In genomic region chr11:43366597-43367121, GRCh38 we compare ENCODE assay signal across 16 cellular contexts. TPM values are rescaled to one million over a fixed set of nuclear protein-coding genes. Genes with fewer than 3 reads are reported as not detected.
DNase-seq lines count a peak whose midpoint lies in the region; ATAC-seq and TF ChIP-seq lines count a peak whose summit lies in the region.
"Had no signal": no experiment of that assay in that cellular context is flagged by ENCODE, and none has a peak within 500 bp of the region (broad histone marks: within the 10 kb centered on the region; RNA-seq: fewer than 3 reads in every experiment).

No MANE protein-coding gene starts in this region.

- H3K27me3 ChIP-seq in AG04450 (ENCODE audit: control insufficient read depth, insufficient read depth, low read length) (no peaks in the 10 kb centered on the region), SJSA1 (replicated peaks) (no peaks in the 10 kb centered on the region)

- H3K27ac ChIP-seq in AG04450 (ENCODE audit: low read depth, low read length) (peak overlapping the region; percentile 79), SJSA1 (peak overlapping the region; percentile 3; the same call in 1 of the 2 replicates)
- H3K27ac ChIP-seq: A549 had no signal

- peaks cover 20% of the 10 kb centered on the region for H3K4me1 ChIP-seq in SJSA1 (replicated peaks)

- ATAC-seq in GM21619 (IDR thresholded peaks at IDR 0.05; ENCODE audit: unreplicated experiment) (peak; percentile 49), GM21515 (IDR thresholded peaks at IDR 0.05; ENCODE audit: unreplicated experiment) (no peak)
- ATAC-seq: A549; activated T-cell treated with anti-CD3 and anti-CD28 coated beads, Interleukin-2, amount 50 U/mL, for 4 hours; naive thymus-derived CD4-positive, alpha-beta T cell; sciatic nerve had no signal

- CTCF ChIA-PET in AG04450 (lab: Charles Lee) = interaction anchor here (0.8 to 1.3 kb wide), 2 partner anchors 13 to 55 kb away, joined by 3 to 4 read pairs; partner anchors contain the start of gene API5

- DNase-seq in AG04450 (ENCODE audit: low read depth, low spot score) = peak; percentile 57
- DNase-seq in SJSA1 (ENCODE audit: low read depth in 1 of 2, low spot score in 2 of 2) = peak in 1 of 2 experiments; percentile 73
- peak; percentile 14 for DNase-seq in fibroblast of pulmonary artery (ENCODE audit: low read depth)
- no peak for DNase-seq in NCI-H1417 treated with DMSO at 0.1 percent for 48 hours (lab: John Stamatoyannopoulos, UW)
- no peak for DNase-seq in T-helper 2 cell
- DNase-seq in HuH-7.5 (ENCODE audit: low spot score) = no peak
- DNase-seq: activated CD4-positive, alpha-beta T cell treated with anti-CD3 and anti-CD28 coated beads, Interleukin-2, amount 10 ng/mL, durations not matched to agents 24 days and 14 days; activated T-cell treated with anti-CD3 and anti-CD28 coated beads, Interleukin-2, amount 50 U/mL, for 4 hours; anterior cingulate cortex; effector memory CD4-positive, alpha-beta T cell; naive thymus-derived CD4-positive, alpha-beta T cell; NCI-H2171 had no signal

- H3K9me3 ChIP-seq in AG04450 (ENCODE audit: control insufficient read depth, insufficient read depth, low read length) = no peaks in the 10 kb centered on the region
- no peaks in the 10 kb centered on the region for H3K9me3 ChIP-seq in SJSA1 (replicated peaks)
- H3K9me3 ChIP-seq: A549 had no signal

- peaks cover 45% of the 10 kb centered on the region for H3K36me3 ChIP-seq in SJSA1

- no peak overlapping the region for H3K4me3 ChIP-seq in AG04450 (ENCODE audit: low read depth, low read length)
- H3K4me3 ChIP-seq in SJSA1 = no peak overlapping the region
- H3K4me3 ChIP-seq in fibroblast of pulmonary artery (replicated peaks; ENCODE audit: low read depth, low read length) = no peak overlapping the region
- H3K4me3 ChIP-seq: A549 had no signal

- TF ChIP-seq CTCF in AG04450 (IDR thresholded peaks at IDR 0.05; ENCODE audit: low read depth, low read length) (no peak), fibroblast of pulmonary artery (IDR thresholded peaks at IDR 0.05; ENCODE audit: low read length, missing control alignments) (no peak)

- POLR2A ChIA-PET in AG04450 (lab: Yijun Ruan, JAX) = interaction anchor here (0.6 to 2.2 kb wide), 5 partner anchors 8 to 55 kb away, joined by 3 to 27 read pairs (median 4); partner anchors contain the start of genes API5 and TTC17

RNA-seq across cellular contexts. Expression of gene TTC17, which starts 7.9 kb away (rescaled TPM):
- polyA plus RNA-seq in AG04450 (2011; rRNA removed) = 98.1 and 111 TPM in 2 replicates
- 130 and 144 TPM in 2 replicates for polyA minus RNA-seq in AG04450 (2011; rRNA and poly(A)+ RNA removed)
- 66.4 and 98.5 TPM in 2 replicates for total RNA-seq in SJSA1 (2014; rRNA removed; shearing (Covaris generic))

RNA-seq across cellular contexts. Expression of gene API5, which starts 54.9 kb away (rescaled TPM):
- polyA plus RNA-seq in AG04450 (2011; rRNA removed) = 66.7 and 89.5 TPM in 2 replicates
- polyA minus RNA-seq in AG04450 (2011; rRNA and poly(A)+ RNA removed) = 39.3 and 54.1 TPM in 2 replicates
- 175 and 202 TPM in 2 replicates for total RNA-seq in SJSA1 (2014; rRNA removed; shearing (Covaris generic))

Comparison
In these comparisons a context has a peak if more than half of its experiments do, and no peak if none do; other contexts are left out.
1. DNase-seq: peak in AG04450 (single experiment) and fibroblast of pulmonary artery (single experiment); none in NCI-H1417 treated with DMSO at 0.1 percent for 48 hours (single experiment), T-helper 2 cell (0 of 5) and HuH-7.5 (single experiment).